ENCODE assay signal across 18 cellular contexts in genomic region chr10:23192741-23193434, GRCh38. TPM values are rescaled to one million over a fixed set of nuclear protein-coding genes. Genes with fewer than 3 reads are reported as not detected.
DNase-seq lines count a peak whose midpoint lies in the region; ATAC-seq, FAIRE-seq and TF ChIP-seq lines count a peak whose summit lies in the region.
"Had no signal": no experiment of that assay in that cellular context is flagged by ENCODE, and none has a peak within 500 bp of the region (broad histone marks: within the 10 kb centered on the region; RNA-seq: fewer than 3 reads in every experiment).

No MANE protein-coding gene starts in this region.

- peaks cover 25% of the 10 kb centered on the region for H3K4me1 ChIP-seq in left ventricle myocardium inferior
- H3K4me1 ChIP-seq in NT2/D1 (ENCODE audit: insufficient read depth, insufficient read length): peaks cover 10% of the 10 kb centered on the region
- H3K4me1 ChIP-seq in iPS-15b (ENCODE audit: control insufficient read depth, insufficient read depth, low read length): peaks cover 7% of the 10 kb centered on the region

- H3K27me3 Mint-ChIP-seq in activated CD4-positive, alpha-beta memory T cell treated with anti-CD3 and anti-CD28 coated beads, Interleukin-2, amount 10 ng/mL, durations not matched to agents 7 days and 5 days: peaks cover 66% of the 10 kb centered on the region

- TF ChIP-seq CTCF in left ventricle myocardium inferior (IDR thresholded peaks at IDR 0.05; ENCODE audit: borderline replicate concordance): no peak

- H3K9ac ChIP-seq in NT2/D1 (ENCODE audit: insufficient read length, low read depth): peak overlapping the region; percentile 67
- no peak overlapping the region for H3K9ac ChIP-seq in iPS-15b (ENCODE audit: low read depth, low read length)

- H3K27ac ChIP-seq in left ventricle myocardium inferior (replicated peaks): no peak overlapping the region

- H3K4me1 Mint-ChIP-seq in activated CD4-positive, alpha-beta memory T cell treated with anti-CD3 and anti-CD28 coated beads, Interleukin-2, amount 10 ng/mL, durations not matched to agents 7 days and 5 days: no peaks in the 10 kb centered on the region

- H3K9me3 ChIP-seq in left ventricle myocardium inferior (replicated peaks) (no peaks in the 10 kb centered on the region), NT2/D1 (ENCODE audit: insufficient read depth, low read length) (no peaks in the 10 kb centered on the region), iPS-15b (ENCODE audit: control insufficient read depth, insufficient read depth, low read length) (no peaks in the 10 kb centered on the region)

- no peaks in the 10 kb centered on the region for H3K36me3 ChIP-seq in left ventricle myocardium inferior
- no peaks in the 10 kb centered on the region for H3K36me3 ChIP-seq in NT2/D1 (ENCODE audit: insufficient read depth, insufficient read length, low read length)
- no peaks in the 10 kb centered on the region for H3K36me3 ChIP-seq in iPS-15b (ENCODE audit: control insufficient read depth, insufficient read depth, low read length)

- ATAC-seq in Right ventricle myocardium inferior: no peak

- CTCF ChIA-PET in activated CD4-positive, alpha-beta memory T cell treated with anti-CD3 and anti-CD28 coated beads, Interleukin-2, amount 10 ng/mL, durations not matched to agents 7 days and 5 days (lab: Charles Lee): interaction anchor here (0.7 kb wide), 1 partner anchor 100 kb away, joined by 3 read pairs; no protein-coding TSS in a partner anchor

- no peak overlapping the region for H3K27ac Mint-ChIP-seq in activated CD4-positive, alpha-beta memory T cell treated with anti-CD3 and anti-CD28 coated beads, Interleukin-2, amount 10 ng/mL, durations not matched to agents 7 days and 5 days
- H3K27ac Mint-ChIP-seq: B cell, mesothelial cell of epicardium had no signal

- POLR2A ChIA-PET in activated CD4-positive, alpha-beta memory T cell treated with anti-CD3 and anti-CD28 coated beads, Interleukin-2, amount 10 ng/mL, durations not matched to agents 7 days and 5 days (lab: Charles Lee): no interaction called here

- DNase-seq in left ventricle myocardium inferior (no peak), Right ventricle myocardium inferior (ENCODE audit: missing footprints) (no peak), NT2/D1 (ENCODE audit: low read depth, low spot score) (no peak), urothelium cell line (ENCODE audit: low spot score) (peak; percentile 61), DMS153 treated with DMSO at 0.1 percent for 48 hours (lab: John Stamatoyannopoulos, UW; ENCODE audit: unreplicated experiment) (no peak)
- no peak for DNase-seq in activated CD4-positive, alpha-beta memory T cell treated with anti-CD3 and anti-CD28 coated beads, Interleukin-2, amount 10 ng/mL, durations not matched to agents 7 days and 5 days
- DNase-seq in stimulated activated naive CD4-positive, alpha-beta T cell treated with Interleukin-2 at 50 U/mL for 16 hours (lab: John Stamatoyannopoulos, UW): no peak
- DNase-seq: activated naive CD4-positive, alpha-beta T cell treated with anti-CD3 and anti-CD28 coated beads, Interleukin-2, amount 50 U/mL, for 16 hours; effector memory CD4-positive, alpha-beta T cell; foreskin melanocyte; Kasumi-1 had no signal

- no peaks in the 10 kb centered on the region for H3K9me3 Mint-ChIP-seq in activated CD4-positive, alpha-beta memory T cell treated with anti-CD3 and anti-CD28 coated beads, Interleukin-2, amount 10 ng/mL, durations not matched to agents 7 days and 5 days
- H3K9me3 Mint-ChIP-seq: mesothelial cell of epicardium had no signal

- no peaks in the 10 kb centered on the region for H3K36me3 Mint-ChIP-seq in activated CD4-positive, alpha-beta memory T cell treated with anti-CD3 and anti-CD28 coated beads, Interleukin-2, amount 10 ng/mL, durations not matched to agents 7 days and 5 days (ENCODE audit: low read depth)

- peaks cover 100% of the 10 kb centered on the region for H3K27me3 ChIP-seq in left ventricle myocardium inferior (ENCODE audit: low read depth)
- peaks cover 99% of the 10 kb centered on the region for H3K27me3 ChIP-seq in NT2/D1 (ENCODE audit: insufficient read depth, insufficient read length)
- H3K27me3 ChIP-seq in iPS-15b (ENCODE audit: control insufficient read depth, insufficient read depth, low read length): peaks cover 95% of the 10 kb centered on the region

- intact Hi-C loops in left ventricle myocardium inferior (cut with micrococcal nuclease) (no loop called here), Right ventricle myocardium inferior (cut with DNase I) (no loop called here)

- FAIRE-seq in urothelium cell line (lab: Jason Lieb, UNC): no peak
- FAIRE-seq: bronchial epithelial cell, islet of Langerhans had no signal

- H3K4me3 ChIP-seq in left ventricle myocardium inferior: peak overlapping the region; percentile 35
- peak overlapping the region; percentile 40 for H3K4me3 ChIP-seq in NT2/D1 (ENCODE audit: insufficient read length, low read depth)
- H3K4me3 ChIP-seq in iPS-15b (ENCODE audit: low read depth, low read length): peak overlapping the region; percentile 43

- H3K4me3 Mint-ChIP-seq in activated CD4-positive, alpha-beta memory T cell treated with anti-CD3 and anti-CD28 coated beads, Interleukin-2, amount 10 ng/mL, durations not matched to agents 7 days and 5 days: no peak overlapping the region
- H3K4me3 Mint-ChIP-seq: B cell had no signal

RNA-seq across cellular contexts. Expression of gene PTF1A, which starts 0.8 kb away (rescaled TPM):
- total RNA-seq in left ventricle myocardium inferior: not detected
- total RNA-seq in Right ventricle myocardium inferior: not detected
- total RNA-seq in activated CD4-positive, alpha-beta memory T cell treated with anti-CD3 and anti-CD28 coated beads, Interleukin-2, amount 10 ng/mL, durations not matched to agents 7 days and 5 days: not detected
- total RNA-seq: B cell, bronchial epithelial cell, mesothelial cell of epicardium, omental fat pad, subcutaneous adipose tissue had no signal
